14 cellular contexts compared by ENCODE assay signal in the genomic region with DNA sequence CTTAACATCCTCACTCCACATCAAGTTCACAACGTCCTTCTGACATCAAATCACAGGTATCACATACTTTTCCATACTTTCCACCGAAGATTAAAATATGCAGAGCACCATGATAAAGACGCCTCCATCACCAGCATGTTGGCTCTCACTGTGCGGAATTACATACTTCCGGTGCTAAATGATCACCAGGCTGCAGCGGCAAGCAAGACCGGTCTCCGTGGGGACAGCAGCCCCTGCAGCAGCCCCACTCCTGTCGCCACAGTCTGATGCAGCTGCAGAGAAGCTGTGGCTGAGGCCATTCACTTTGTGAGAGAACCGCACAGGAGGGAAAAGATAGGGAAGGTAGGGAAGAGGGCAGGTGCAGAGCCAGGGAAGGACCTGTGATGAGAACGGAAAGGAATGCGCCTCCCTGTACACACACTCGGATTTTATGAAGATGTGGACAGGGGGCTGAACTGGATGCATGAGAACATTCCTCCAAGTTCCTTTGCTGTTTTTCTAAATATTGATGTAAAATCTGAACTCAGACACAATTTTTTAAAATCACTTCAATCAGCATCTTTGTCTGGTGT. TPM values are rescaled to one million over a fixed set of nuclear protein-coding genes. Genes with fewer than 3 reads are reported as not detected.
DNase-seq lines count a peak whose midpoint lies in the region; ATAC-seq and TF ChIP-seq lines count a peak whose summit lies in the region.
"Had no signal": no experiment of that assay in that cellular context is flagged by ENCODE, and none has a peak within 500 bp of the region (broad histone marks: within the 10 kb centered on the region; RNA-seq: fewer than 3 reads in every experiment).

No MANE protein-coding gene starts in this region.

- peaks cover 25% of the 10 kb centered on the region for H3K4me1 ChIP-seq in mesenchymal stem cell (ENCODE audit: control insufficient read depth, insufficient read depth, low read depth, low read length)
- peaks cover 2 to 8% of the 10 kb centered on the region in 2 donors for H3K4me1 ChIP-seq in aorta (ENCODE audit: control insufficient read depth in 1 of 2, insufficient read depth in 2 of 2, low read length in 2 of 2)
- H3K4me1 ChIP-seq: Caco-2 had no signal

- H3K36me3 ChIP-seq in WERI-Rb-1 (no peaks in the 10 kb centered on the region), mesenchymal stem cell (ENCODE audit: control insufficient read depth in 1 of 2, insufficient read depth in 2 of 2, low read depth in 1 of 2, low read length in 2 of 2) (peaks cover 2 to 5% of the 10 kb centered on the region in 2 experiments), aorta (ENCODE audit: control insufficient read depth in 1 of 2, insufficient read depth in 2 of 2, low read length in 1 of 2) (no peaks in the 10 kb centered on the region)
- H3K36me3 ChIP-seq: heart right ventricle had no signal

- H2BK120ac ChIP-seq in mesenchymal stem cell (ENCODE audit: low read depth, low read length), result no peak overlapping the region

- H3K4me2 ChIP-seq in mesenchymal stem cell (ENCODE audit: low read length, poor library complexity, severe bottlenecking), result no peak overlapping the region

- no peak for TF ChIP-seq CTCF in WERI-Rb-1 (IDR thresholded peaks at IDR 0.05; ENCODE audit: low read depth, low read length)

- H3K23ac ChIP-seq in mesenchymal stem cell (ENCODE audit: low read length in 2 of 2), result no peak overlapping the region

- H3K27ac ChIP-seq in WERI-Rb-1 (peak overlapping the region; percentile 72), mesenchymal stem cell (ENCODE audit: low read length, poor library complexity, severe bottlenecking) (no peak overlapping the region), aorta (ENCODE audit: low read depth in 1 of 2, low read length in 2 of 2) (peak overlapping the region; percentile 77 to 87)
- H3K27ac ChIP-seq: epithelial cell of prostate had no signal

- H3K4me3 ChIP-seq in WERI-Rb-1 (ENCODE audit: low read depth, low read length), result peak overlapping the region; percentile 13
- H3K4me3 ChIP-seq in mesenchymal stem cell (ENCODE audit: insufficient read depth in 1 of 2, low read depth in 1 of 2, low read length in 2 of 2), result no peak overlapping the region
- H3K4me3 ChIP-seq in aorta (ENCODE audit: low read length in 2 of 2), result no peak overlapping the region
- H3K4me3 ChIP-seq: heart right ventricle had no signal

- no peak overlapping the region for H3K14ac ChIP-seq in mesenchymal stem cell (ENCODE audit: low read length in 2 of 2)

- DNase-seq in NCI-H2227 treated with DMSO at 0.1 percent for 48 hours (lab: John Stamatoyannopoulos, UW) (peak; percentile 3), NCI-H2227 (lab: John Stamatoyannopoulos, UW; ENCODE audit: unreplicated experiment) (no peak), WERI-Rb-1 (no peak), mesenchymal stem cell (no peak), aorta (no peak), HUDEP-2 (lab: John Stamatoyannopoulos, UW; ENCODE audit: unreplicated experiment in 76 of 76) (no peak), kidney glomerular epithelial cell (lab: John Stamatoyannopoulos, UW) (no peak), DMS 273 (lab: John Stamatoyannopoulos, UW; ENCODE audit: unreplicated experiment) (no peak)
- DNase-seq: activated T-cell treated with anti-CD3 and anti-CD28 coated beads, Interleukin-2, amount 50 U/mL, for 4 hours; Caco-2; cerebellar nuclear complex; heart right ventricle; Karpas-422 had no signal

- H3K27me3 ChIP-seq in WERI-Rb-1 (ENCODE audit: insufficient read depth, low read depth, severe bottlenecking) (no peaks in the 10 kb centered on the region), mesenchymal stem cell (ENCODE audit: control insufficient read depth in 1 of 2, insufficient read depth in 1 of 2, low read length in 2 of 2) (no peaks in the 10 kb centered on the region), aorta (ENCODE audit: control insufficient read depth in 1 of 2, insufficient read depth in 2 of 2, low read length in 1 of 2) (no peaks in the 10 kb centered on the region)
- H3K27me3 ChIP-seq: heart right ventricle had no signal

- peak overlapping the region; percentile 69 for H4K91ac ChIP-seq in mesenchymal stem cell (ENCODE audit: low read length)

- 81% methylated on average over 12 of the region's 13 CpGs for WGBS in mesenchymal stem cell
- 18 to 31% methylated on average over 13 of the region's 13 CpGs for WGBS in aorta, 2 donors

- ATAC-seq in aorta (ENCODE audit: low FRiP score), result no peak
- ATAC-seq: activated T-cell treated with anti-CD3 and anti-CD28 coated beads, Interleukin-2, amount 50 U/mL, for 4 hours; heart right ventricle had no signal

- no peak overlapping the region for H3K9ac ChIP-seq in mesenchymal stem cell (ENCODE audit: low read length)

- H2BK5ac ChIP-seq in mesenchymal stem cell (ENCODE audit: low read depth, low read length, poor library complexity, severe bottlenecking), result no peak overlapping the region

- no peak overlapping the region for H2BK12ac ChIP-seq in mesenchymal stem cell (ENCODE audit: low read length in 2 of 2)

- intact Hi-C loops in aorta (cut with DNase I), result loop anchor here in 1 of 2 donors (5.0 kb wide), 1 partner anchor 36 kb away; a partner anchor contains a TSS

- no peak overlapping the region for H2AK5ac ChIP-seq in mesenchymal stem cell (ENCODE audit: low read length, severe bottlenecking)

- H3K9me3 ChIP-seq in WERI-Rb-1 (ENCODE audit: severe bottlenecking) (no peaks in the 10 kb centered on the region), mesenchymal stem cell (ENCODE audit: control insufficient read depth, low read length) (no peaks in the 10 kb centered on the region), aorta (ENCODE audit: control insufficient read depth, low read length) (no peaks in the 10 kb centered on the region)
- H3K9me3 ChIP-seq: Caco-2, heart right ventricle had no signal

- H3K79me1 ChIP-seq in mesenchymal stem cell (replicated peaks; ENCODE audit: low read length, poor library complexity, severe bottlenecking), result peaks cover 4% of the 10 kb centered on the region

- peak overlapping the region; percentile 40 for H4K8ac ChIP-seq in mesenchymal stem cell (ENCODE audit: low read length)

- H2BK15ac ChIP-seq in mesenchymal stem cell (ENCODE audit: low read depth, poor library complexity, severe bottlenecking), result no peak overlapping the region

- H3K4ac ChIP-seq in mesenchymal stem cell (ENCODE audit: low read depth in 1 of 2, low read length in 2 of 2), result no peak overlapping the region

- H2AFZ ChIP-seq in mesenchymal stem cell (ENCODE audit: low read depth, low read length), result no peak overlapping the region

- no peak overlapping the region for H3K18ac ChIP-seq in mesenchymal stem cell (ENCODE audit: low read depth in 1 of 2, low read length in 2 of 2)

RNA-seq across cellular contexts. Expression of a gene that starts 38.3 kb away (rescaled TPM):
- polyA plus RNA-seq in mesenchymal stem cell (2013, experiment 1 of 2), result 19.0 TPM
- 19.1 TPM for polyA plus RNA-seq in mesenchymal stem cell (2013, experiment 2 of 2)
- total RNA-seq in aorta, result 10 to 100 TPM; 40.5 to 60.5 TPM
- polyA plus RNA-seq in aorta, result 10 to 100 TPM in 1 of 2 donors, 1 to 10 TPM in 1; 4.6 to 13.3 TPM
